In the genomic region with DNA sequence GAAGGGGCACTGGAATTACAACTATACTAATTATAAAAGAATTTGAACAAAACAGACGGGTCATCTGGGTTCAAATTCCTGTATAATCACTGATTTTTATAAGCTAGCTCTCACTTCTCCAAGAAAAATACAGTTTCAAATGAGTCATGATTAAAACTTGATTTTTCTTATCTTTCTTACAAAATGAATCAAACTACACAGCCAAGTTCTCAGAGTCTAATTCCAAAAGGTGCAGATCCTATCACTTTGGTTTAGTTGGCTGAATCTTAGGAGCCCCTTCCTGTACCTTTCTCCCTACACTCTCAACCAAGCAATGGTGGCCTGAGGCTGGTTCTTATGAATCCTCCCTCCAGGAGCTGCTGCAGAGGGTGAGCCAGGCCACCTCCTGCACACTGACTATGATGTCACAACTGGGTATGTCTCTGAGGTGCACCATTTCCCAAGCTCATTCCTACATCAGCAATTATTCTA, we compare ENCODE assay signal across 20 cellular contexts. TPM values are rescaled to one million over a fixed set of nuclear protein-coding genes. Genes with fewer than 3 reads are reported as not detected.
A peak's percentile ranks its signal among the peaks of the same experiment; 100 is the strongest.
DNase-seq lines count a peak whose midpoint lies in the region; ATAC-seq, FAIRE-seq and TF ChIP-seq lines count a peak whose summit lies in the region.
"Had no signal": no experiment of that assay in that cellular context is flagged by ENCODE, and none has a peak within 500 bp of the region (broad histone marks: within the 10 kb centered on the region; RNA-seq: fewer than 3 reads in every experiment).

No MANE protein-coding gene starts in this region.

- no peaks in the 10 kb centered on the region for H3K36me3 Mint-ChIP-seq in naive thymus-derived CD4-positive, alpha-beta T cell
- H3K36me3 Mint-ChIP-seq: activated CD8-positive, alpha-beta memory T cell treated with anti-CD3 and anti-CD28 coated beads, Interleukin-2, amount 10 ng/mL, durations not matched to agents 7 days and 5 days; CD8-positive, alpha-beta T cell had no signal

- ATAC-seq in naive thymus-derived CD4-positive, alpha-beta T cell, result no peak
- ATAC-seq in HG03520 (IDR thresholded peaks at IDR 0.05; ENCODE audit: unreplicated experiment), result no peak
- ATAC-seq: activated CD8-positive, alpha-beta memory T cell treated with anti-CD3 and anti-CD28 coated beads, Interleukin-2, amount 10 ng/mL, durations not matched to agents 7 days and 5 days; body of pancreas; CD8-positive, alpha-beta T cell had no signal

- H3K36me3 ChIP-seq in adipocyte (ENCODE audit: control insufficient read depth, insufficient read depth, low read length, severe bottlenecking), result no peaks in the 10 kb centered on the region
- no peaks in the 10 kb centered on the region for H3K36me3 ChIP-seq in naive thymus-derived CD4-positive, alpha-beta T cell (ENCODE audit: control insufficient read depth in 2 of 3, insufficient read depth in 3 of 3, low read length in 3 of 3)
- H3K36me3 ChIP-seq: Peyer's patch, stomach had no signal

- H3K9me3 Mint-ChIP-seq in naive thymus-derived CD4-positive, alpha-beta T cell, result peaks cover 0 to 1% (median 0%) of the 10 kb centered on the region in 11 donors
- H3K9me3 Mint-ChIP-seq: activated B cell treated with CpG ODN at 0.5 μM for 24 hours; CD8-positive, alpha-beta T cell; T-helper 1 cell treated with Interleukin-12 subunit alpha and Interleukin-12 subunit beta and Interleukin-4 antibody, amounts not matched to agents 30 μg/mL and 1 μg/mL, for 36 hours had no signal

- H3K27me3 ChIP-seq in adipocyte (replicated peaks; ENCODE audit: control insufficient read depth, insufficient read depth, low read length), result no peaks in the 10 kb centered on the region
- no peaks in the 10 kb centered on the region for H3K27me3 ChIP-seq in naive thymus-derived CD4-positive, alpha-beta T cell (ENCODE audit: control insufficient read depth in 2 of 2, insufficient read depth in 2 of 2, low read length in 2 of 2)
- H3K27me3 ChIP-seq: body of pancreas, Peyer's patch, stomach had no signal

- H3K9ac ChIP-seq in adipocyte (ENCODE audit: low read length), result no peak overlapping the region

- no peak for TF ChIP-seq CTCF in foreskin fibroblast (IDR thresholded peaks at IDR 0.05; ENCODE audit: low read depth, low read length)

- DNase-seq in H4 (ENCODE audit: low spot score) (peak; percentile 21), adipocyte (ENCODE audit: low read depth) (peak; percentile 38), foreskin fibroblast (peak; percentile 41 to 57), urothelium cell line (ENCODE audit: low spot score) (peak; percentile 47), ACHN (no peak)
- no peak for DNase-seq in naive thymus-derived CD4-positive, alpha-beta T cell
- DNase-seq: activated B cell treated with CpG ODN at 0.5 μM for 24 hours; activated CD8-positive, alpha-beta memory T cell treated with anti-CD3 and anti-CD28 coated beads, Interleukin-2, amount 10 ng/mL, durations not matched to agents 7 days and 5 days; activated gamma-delta T cell treated with Interleukin-2 at 50 U/mL for 16 hours; body of pancreas; CD8-positive, alpha-beta T cell; midbrain; NCI-H1930; NCI-H748 treated with DMSO at 0.1 percent for 48 hours; Peyer's patch; small intestine; stomach had no signal

- intact Hi-C loops in naive thymus-derived CD4-positive, alpha-beta T cell (cut with micrococcal nuclease), result no loop called here

- H3K9me3 ChIP-seq in adipocyte (ENCODE audit: control insufficient read depth, low read length), result no peaks in the 10 kb centered on the region
- H3K9me3 ChIP-seq in naive thymus-derived CD4-positive, alpha-beta T cell (ENCODE audit: control insufficient read depth in 2 of 3, low read length in 3 of 3), result no peaks in the 10 kb centered on the region
- H3K9me3 ChIP-seq: body of pancreas, Peyer's patch, stomach had no signal

- FAIRE-seq in urothelium cell line (lab: Jason Lieb, UNC), result peak; percentile 48
- FAIRE-seq: GM12892, small intestine had no signal

- H3K27ac ChIP-seq in naive thymus-derived CD4-positive, alpha-beta T cell (ENCODE audit: low read depth, low read length), result no peak overlapping the region
- H3K27ac ChIP-seq: body of pancreas, Peyer's patch, stomach had no signal

- H3K4me1 ChIP-seq in adipocyte (ENCODE audit: control insufficient read depth, insufficient read depth, low read length), result peaks cover 30% of the 10 kb centered on the region
- H3K4me1 ChIP-seq in naive thymus-derived CD4-positive, alpha-beta T cell (ENCODE audit: control insufficient read depth in 2 of 2, insufficient read depth in 2 of 2, low read length in 2 of 2), result no peaks in the 10 kb centered on the region
- H3K4me1 ChIP-seq: body of pancreas, Peyer's patch, stomach had no signal

- H3K27me3 Mint-ChIP-seq in naive thymus-derived CD4-positive, alpha-beta T cell, result peaks cover 0 to 3% (median 0%) of the 10 kb centered on the region in 5 donors
- H3K27me3 Mint-ChIP-seq: activated B cell treated with CpG ODN at 0.5 μM for 24 hours had no signal

- no peaks in the 10 kb centered on the region for H3K4me1 Mint-ChIP-seq in naive thymus-derived CD4-positive, alpha-beta T cell
- H3K4me1 Mint-ChIP-seq: activated B cell treated with CpG ODN at 0.5 μM for 24 hours; activated CD8-positive, alpha-beta memory T cell treated with anti-CD3 and anti-CD28 coated beads, Interleukin-2, amount 10 ng/mL, durations not matched to agents 7 days and 5 days had no signal

- no peak overlapping the region for H3K4me3 Mint-ChIP-seq in naive thymus-derived CD4-positive, alpha-beta T cell
- H3K4me3 Mint-ChIP-seq: activated B cell treated with CpG ODN at 0.5 μM for 24 hours; activated CD8-positive, alpha-beta memory T cell treated with anti-CD3 and anti-CD28 coated beads, Interleukin-2, amount 10 ng/mL, durations not matched to agents 7 days and 5 days; CD8-positive, alpha-beta T cell; T-helper 1 cell treated with Interleukin-12 subunit alpha and Interleukin-12 subunit beta and Interleukin-4 antibody, amounts not matched to agents 30 μg/mL and 1 μg/mL, for 36 hours had no signal

- POLR2A ChIA-PET in naive thymus-derived CD4-positive, alpha-beta T cell (lab: Charles Lee), result no interaction called here

- no peak overlapping the region for H3K4me3 ChIP-seq in adipocyte (ENCODE audit: low read length)
- no peak overlapping the region for H3K4me3 ChIP-seq in foreskin fibroblast (ENCODE audit: low read depth in 1 of 2, low read length in 2 of 2)
- H3K4me3 ChIP-seq in naive thymus-derived CD4-positive, alpha-beta T cell (ENCODE audit: low read length), result no peak overlapping the region
- H3K4me3 ChIP-seq: body of pancreas, Peyer's patch, stomach had no signal

- in situ Hi-C loops in ACHN (cut with HindIII; ENCODE audit: low pct_ligation_motif_present, low pct_unique_long_range_greater_than_20kb, low sequenced_read_pairs), result no loop called here

- CTCF ChIA-PET in naive thymus-derived CD4-positive, alpha-beta T cell (lab: Charles Lee), result no interaction called here

- no peak overlapping the region for H3K27ac Mint-ChIP-seq in naive thymus-derived CD4-positive, alpha-beta T cell
- H3K27ac Mint-ChIP-seq: activated B cell treated with CpG ODN at 0.5 μM for 24 hours; activated CD8-positive, alpha-beta memory T cell treated with anti-CD3 and anti-CD28 coated beads, Interleukin-2, amount 10 ng/mL, durations not matched to agents 7 days and 5 days; CD8-positive, alpha-beta T cell; T-helper 1 cell treated with Interleukin-12 subunit alpha and Interleukin-12 subunit beta and Interleukin-4 antibody, amounts not matched to agents 30 μg/mL and 1 μg/mL, for 36 hours had no signal

RNA-seq across cellular contexts. Expression of gene BMP4, which starts 43.8 kb away (rescaled TPM):
- 1.0 and 5.6 TPM in 2 replicates for total RNA-seq in H4 (2014; rRNA removed; shearing (Covaris generic))
- total RNA-seq in naive thymus-derived CD4-positive, alpha-beta T cell, result 1 to 10 TPM in 2 of 5 experiments, under 1 TPM in 1, not detected in 2; 0.27 to 2.3 (median 1.6) TPM
- 1 to 10 TPM in 1 of 2 donors, under 1 TPM in 1; 0.24 to 1.3 TPM for polyA plus RNA-seq in naive thymus-derived CD4-positive, alpha-beta T cell
- total RNA-seq: CD8-positive, alpha-beta T cell had no signal

Comparison
In these comparisons a context has a peak if more than half of its experiments do, and no peak if none do; other contexts are left out.
1. DNase-seq: peak in H4 (single experiment), adipocyte (single experiment), foreskin fibroblast (2 of 2) and urothelium cell line (single experiment); none in ACHN (single experiment) and naive thymus-derived CD4-positive, alpha-beta T cell (0 of 9).